10 cellular contexts compared by ENCODE assay signal in genomic region chr14:66509874-66510273, GRCh38. TPM values are rescaled to one million over a fixed set of nuclear protein-coding genes. Genes with fewer than 3 reads are reported as not detected.
DNase-seq lines count a peak whose midpoint lies in the region; ATAC-seq, FAIRE-seq and TF ChIP-seq lines count a peak whose summit lies in the region.
"Had no signal": no experiment of that assay in that cellular context is flagged by ENCODE, and none has a peak within 500 bp of the region (broad histone marks: within the 10 kb centered on the region; RNA-seq: fewer than 3 reads in every experiment).

No MANE protein-coding gene starts in this region.

- no peak for ATAC-seq in activated naive CD8-positive, alpha-beta T cell treated with anti-CD3 and anti-CD28 coated beads, Interleukin-2, amount 10 ng/mL, durations not matched to agents 7 days and 5 days (ENCODE audit: low read depth)

- peak overlapping the region in 1 of 2 donors; percentile 95 for H3K9ac ChIP-seq in kidney (ENCODE audit: low read length in 2 of 2)

- CTCF ChIA-PET in activated naive CD4-positive, alpha-beta T cell treated with anti-CD3 and anti-CD28 coated beads for 36 hours (lab: Charles Lee), result interaction anchor here (0.6 to 0.8 kb wide), 3 partner anchors 14 to 643 kb away, joined by 3 to 4 read pairs (median 3); no protein-coding TSS in a partner anchor

- peaks cover 28% of the 10 kb centered on the region for H3K4me1 Mint-ChIP-seq in activated naive CD4-positive, alpha-beta T cell treated with anti-CD3 and anti-CD28 coated beads for 36 hours (ENCODE audit: low read depth)
- H3K4me1 Mint-ChIP-seq in activated naive CD8-positive, alpha-beta T cell treated with anti-CD3 and anti-CD28 coated beads, Interleukin-2, amount 10 ng/mL, durations not matched to agents 7 days and 5 days, result peaks cover 24% of the 10 kb centered on the region

- no peak overlapping the region for H3K27ac Mint-ChIP-seq in activated naive CD4-positive, alpha-beta T cell treated with anti-CD3 and anti-CD28 coated beads for 36 hours
- H3K27ac Mint-ChIP-seq in activated naive CD8-positive, alpha-beta T cell treated with anti-CD3 and anti-CD28 coated beads, Interleukin-2, amount 10 ng/mL, durations not matched to agents 7 days and 5 days, result no peak overlapping the region

- POLR2A ChIA-PET in activated naive CD8-positive, alpha-beta T cell treated with anti-CD3 and anti-CD28 coated beads, Interleukin-2, amount 10 ng/mL, durations not matched to agents 7 days and 5 days (lab: Charles Lee), result no interaction called here

- WGBS in thymus, result 56% methylated on average over 4 of the region's 4 CpGs

- H3K4me1 ChIP-seq in kidney (ENCODE audit: control insufficient read depth in 1 of 2, insufficient read depth in 1 of 2, low read depth in 1 of 2, low read length in 2 of 2) (peaks cover 2 to 9% of the 10 kb centered on the region in 2 donors), thymus (ENCODE audit: control insufficient read depth, insufficient read depth, low read length) (peaks cover 7% of the 10 kb centered on the region)

- H3K27ac ChIP-seq in kidney (ENCODE audit: low read depth in 2 of 2, low read length in 2 of 2) (no peak overlapping the region), thymus (ENCODE audit: low read depth) (no peak overlapping the region)

- H3K9me3 ChIP-seq in kidney (ENCODE audit: control insufficient read depth in 1 of 2, low read length in 2 of 2), result no peaks in the 10 kb centered on the region
- no peaks in the 10 kb centered on the region for H3K9me3 ChIP-seq in thymus (ENCODE audit: control insufficient read depth)

- H3K9me3 Mint-ChIP-seq in activated naive CD4-positive, alpha-beta T cell treated with anti-CD3 and anti-CD28 coated beads for 36 hours, result no peaks in the 10 kb centered on the region
- no peaks in the 10 kb centered on the region for H3K9me3 Mint-ChIP-seq in activated naive CD8-positive, alpha-beta T cell treated with anti-CD3 and anti-CD28 coated beads, Interleukin-2, amount 10 ng/mL, durations not matched to agents 7 days and 5 days

- H3K4me3 Mint-ChIP-seq in activated naive CD4-positive, alpha-beta T cell treated with anti-CD3 and anti-CD28 coated beads for 36 hours, result peak overlapping the region; percentile 86
- peak overlapping the region; percentile 91 for H3K4me3 Mint-ChIP-seq in activated naive CD8-positive, alpha-beta T cell treated with anti-CD3 and anti-CD28 coated beads, Interleukin-2, amount 10 ng/mL, durations not matched to agents 7 days and 5 days

- H3K36me3 Mint-ChIP-seq in activated naive CD4-positive, alpha-beta T cell treated with anti-CD3 and anti-CD28 coated beads for 36 hours (ENCODE audit: low read depth), result peaks cover 3% of the 10 kb centered on the region
- peaks cover 2% of the 10 kb centered on the region for H3K36me3 Mint-ChIP-seq in activated naive CD8-positive, alpha-beta T cell treated with anti-CD3 and anti-CD28 coated beads, Interleukin-2, amount 10 ng/mL, durations not matched to agents 7 days and 5 days

- FAIRE-seq in kidney (lab: Jason Lieb, UNC), result peak; percentile 59
- FAIRE-seq: TTC549 had no signal

- TF ChIP-seq CTCF in kidney (IDR thresholded peaks at IDR 0.05; ENCODE audit: borderline replicate concordance, extremely low read depth, insufficient read depth), result no peak

- H3K27me3 ChIP-seq in thymus (ENCODE audit: control insufficient read depth, insufficient read depth), result peaks cover 10% of the 10 kb centered on the region

- no peak for DNase-seq in activated naive CD4-positive, alpha-beta T cell treated with anti-CD3 and anti-CD28 coated beads for 36 hours
- DNase-seq in activated naive CD4-positive, alpha-beta T cell (lab: John Stamatoyannopoulos, UW), result no peak
- DNase-seq in activated naive CD8-positive, alpha-beta T cell treated with anti-CD3 and anti-CD28 coated beads, Interleukin-2, amount 10 ng/mL, durations not matched to agents 7 days and 5 days, result no peak
- DNase-seq in kidney (no peak), NCI-H226 (no peak), OCI-M2 (lab: John Stamatoyannopoulos, UW; ENCODE audit: unreplicated experiment) (no peak), AG20443 (ENCODE audit: low spot score) (no peak)

- intact Hi-C loops in activated naive CD4-positive, alpha-beta T cell treated with anti-CD3 and anti-CD28 coated beads for 36 hours (cut with micrococcal nuclease), result loop anchor here (5.0 to 10.0 kb wide), 7 partner anchors 97 to 1408 kb away; partner anchors contain the start of genes MAX and RDH11
- intact Hi-C loops in kidney (cut with DNase I), result no loop called here

- H3K27me3 Mint-ChIP-seq in activated naive CD4-positive, alpha-beta T cell treated with anti-CD3 and anti-CD28 coated beads for 36 hours (ENCODE audit: low read depth), result peaks cover 7% of the 10 kb centered on the region
- H3K27me3 Mint-ChIP-seq in activated naive CD8-positive, alpha-beta T cell treated with anti-CD3 and anti-CD28 coated beads, Interleukin-2, amount 10 ng/mL, durations not matched to agents 7 days and 5 days, result peaks cover 14% of the 10 kb centered on the region

- peak overlapping the region; percentile 93 to 96 for H3K4me3 ChIP-seq in kidney (ENCODE audit: low read length in 2 of 2)
- peak overlapping the region; percentile 58 for H3K4me3 ChIP-seq in thymus (ENCODE audit: low read length)

- H3K36me3 ChIP-seq in kidney (ENCODE audit: control insufficient read depth in 1 of 2, insufficient read depth in 2 of 2, low read length in 2 of 2) (no peaks in the 10 kb centered on the region), thymus (ENCODE audit: control insufficient read depth, insufficient read depth) (no peaks in the 10 kb centered on the region)

RNA-seq across cellular contexts. Expression of gene GPHN, which starts 1.9 kb away (rescaled TPM):
- 10 to 100 TPM; 14.2 to 21.4 TPM for total RNA-seq in activated naive CD4-positive, alpha-beta T cell treated with anti-CD3 and anti-CD28 coated beads for 36 hours
- 10 to 100 TPM; 16.0 to 17.6 TPM for total RNA-seq in activated naive CD8-positive, alpha-beta T cell treated with anti-CD3 and anti-CD28 coated beads, Interleukin-2, amount 10 ng/mL, durations not matched to agents 7 days and 5 days
- total RNA-seq in kidney, result 35.4 TPM
- polyA plus RNA-seq in kidney (ENCODE audit: insufficient read depth, low read depth, low replicate concordance) (62.0 TPM), thymus (28.4 TPM)

RNA-seq across cellular contexts. Expression of gene CCDC196, which starts 23.7 kb away (rescaled TPM):
- total RNA-seq in activated naive CD4-positive, alpha-beta T cell treated with anti-CD3 and anti-CD28 coated beads for 36 hours, result not detected
- total RNA-seq in activated naive CD8-positive, alpha-beta T cell treated with anti-CD3 and anti-CD28 coated beads, Interleukin-2, amount 10 ng/mL, durations not matched to agents 7 days and 5 days, result not detected
- not detected for total RNA-seq in kidney
- polyA plus RNA-seq in kidney (ENCODE audit: insufficient read depth, low read depth, low replicate concordance) (not detected), thymus (not detected)
- total RNA-seq: temporal lobe had no signal
